Comparison of ENCODE assay signal across 21 cellular contexts in genomic region chr1:2778220-2778592, GRCh38. TPM values are rescaled to one million over a fixed set of nuclear protein-coding genes. Genes with fewer than 3 reads are reported as not detected.
DNase-seq lines count a peak whose midpoint lies in the region; ATAC-seq and TF ChIP-seq lines count a peak whose summit lies in the region.
"Had no signal": no experiment of that assay in that cellular context is flagged by ENCODE, and none has a peak within 500 bp of the region (broad histone marks: within the 10 kb centered on the region; RNA-seq: fewer than 3 reads in every experiment).

No MANE protein-coding gene starts in this region.

- peaks cover 12 to 30% (median 22%) of the 10 kb centered on the region in 7 donors for H3K9me3 Mint-ChIP-seq in CD14-positive monocyte

- DNase-seq in Right ventricle myocardium superior (peak; percentile 31), left ventricle myocardium inferior (no peak), NCI-H1105 treated with DMSO at 0.1 percent for 48 hours (lab: John Stamatoyannopoulos, UW) (peak; percentile 46), islet precursor cell (peak; percentile 29), thyroid gland (peak; percentile 38 to 41), CD14-positive monocyte (ENCODE audit: low spot score) (no peak), tibial nerve (ENCODE audit: low spot score in 2 of 2) (no peak), NCI-H128 (lab: John Stamatoyannopoulos, UW; ENCODE audit: unreplicated experiment) (no peak)
- DNase-seq: activated CD4-positive, alpha-beta T cell treated with anti-CD3 and anti-CD28 coated beads for 36 hours; activated naive CD4-positive, alpha-beta T cell treated with anti-CD3 and anti-CD28 coated beads, Interleukin-2, amount 50 U/mL, for 16 hours; activated T-cell treated with anti-CD3 and anti-CD28 coated beads, Interleukin-2, amount 50 U/mL, for 4 hours; BE2C; Caco-2; colonic mucosa; gastrocnemius medialis; HCEC 1CT; NCI-H146; NCI-H526 treated with DMSO at 0.1 percent for 48 hours; RPMI8226; T-helper 2 cell had no signal

- no peak overlapping the region for H3K27ac Mint-ChIP-seq in CD14-positive monocyte
- H3K27ac Mint-ChIP-seq: activated CD4-positive, alpha-beta T cell treated with anti-CD3 and anti-CD28 coated beads for 36 hours had no signal

- ATAC-seq in Right ventricle myocardium superior (ENCODE audit: poor library complexity): no peak
- ATAC-seq: activated CD4-positive, alpha-beta T cell treated with anti-CD3 and anti-CD28 coated beads for 36 hours; activated T-cell treated with anti-CD3 and anti-CD28 coated beads, Interleukin-2, amount 50 U/mL, for 4 hours; gastrocnemius medialis had no signal

- H3K27me3 ChIP-seq in left ventricle myocardium inferior (ENCODE audit: low read depth): peaks cover 51% of the 10 kb centered on the region
- no peaks in the 10 kb centered on the region for H3K27me3 ChIP-seq in thyroid gland
- no peaks in the 10 kb centered on the region for H3K27me3 ChIP-seq in tibial nerve
- H3K27me3 ChIP-seq: BE2C, colonic mucosa had no signal

- H3K4me3 ChIP-seq in left ventricle myocardium inferior (no peak overlapping the region), thyroid gland (replicated peaks in 1 of 3) (no peak overlapping the region), tibial nerve (no peak overlapping the region)
- H3K4me3 ChIP-seq: colonic mucosa, gastrocnemius medialis, prostate gland had no signal

- no peak for TF ChIP-seq POLR2A in thyroid gland (IDR thresholded peaks at IDR 0.05)
- TF ChIP-seq POLR2A in tibial nerve (IDR thresholded peaks at IDR 0.05): no peak

- WGBS in thyroid gland, 2 donors: 0 to 6% methylated on average over 1 to 3 of the region's 3 CpGs
- 17% methylated on average over 3 of the region's 3 CpGs; no CpG with 5 or more reads in 1 of the 2 donors for WGBS in tibial nerve, 2 donors

- H3K4me1 ChIP-seq in left ventricle myocardium inferior: no peaks in the 10 kb centered on the region
- H3K4me1 ChIP-seq in thyroid gland: no peaks in the 10 kb centered on the region
- no peaks in the 10 kb centered on the region for H3K4me1 ChIP-seq in tibial nerve
- H3K4me1 ChIP-seq: BE2C, Caco-2, colonic mucosa, gastrocnemius medialis, prostate gland had no signal

- intact Hi-C loops in Right ventricle myocardium superior (cut with DNase I) (no loop called here), left ventricle myocardium inferior (cut with micrococcal nuclease) (no loop called here), thyroid gland (cut with DNase I) (no loop called here), CD14-positive monocyte (cut with micrococcal nuclease) (no loop called here)

- no peak for TF ChIP-seq EP300 in tibial nerve (IDR thresholded peaks at IDR 0.05)

- TF ChIP-seq CTCF in left ventricle myocardium inferior (IDR thresholded peaks at IDR 0.05; ENCODE audit: borderline replicate concordance) (no peak), thyroid gland (IDR thresholded peaks at IDR 0.05) (no peak), CD14-positive monocyte (IDR thresholded peaks at IDR 0.05) (no peak), tibial nerve (IDR thresholded peaks at IDR 0.05) (no peak)

- no peak overlapping the region for H3K4me3 Mint-ChIP-seq in CD14-positive monocyte
- H3K4me3 Mint-ChIP-seq: activated CD4-positive, alpha-beta T cell treated with anti-CD3 and anti-CD28 coated beads for 36 hours; activated T-cell treated with anti-CD3 and anti-CD28 coated beads, Interleukin-2, amount 50 U/mL, for 4 hours had no signal

- H3K27ac ChIP-seq in left ventricle myocardium inferior (replicated peaks) (no peak overlapping the region), thyroid gland (no peak overlapping the region), tibial nerve (no peak overlapping the region)
- H3K27ac ChIP-seq: colonic mucosa, gastrocnemius medialis, prostate gland had no signal

- H3K36me3 ChIP-seq in left ventricle myocardium inferior (no peaks in the 10 kb centered on the region), thyroid gland (no peaks in the 10 kb centered on the region), tibial nerve (no peaks in the 10 kb centered on the region)
- H3K36me3 ChIP-seq: BE2C, colonic mucosa, gastrocnemius medialis, prostate gland had no signal

- no peaks in the 10 kb centered on the region for H3K36me3 Mint-ChIP-seq in CD14-positive monocyte

- peaks cover 4 to 9% (median 5%) of the 10 kb centered on the region in 3 donors for H3K27me3 Mint-ChIP-seq in CD14-positive monocyte (ENCODE audit: low read depth in 3 of 3)

- H3K9me3 ChIP-seq in left ventricle myocardium inferior (replicated peaks) (peaks cover 32% of the 10 kb centered on the region), thyroid gland (no peaks in the 10 kb centered on the region), tibial nerve (peaks cover 0 to 34% (median 5%) of the 10 kb centered on the region in 4 donors)
- H3K9me3 ChIP-seq: BE2C, colonic mucosa, prostate gland had no signal

- no peaks in the 10 kb centered on the region for H3K4me1 Mint-ChIP-seq in CD14-positive monocyte
- H3K4me1 Mint-ChIP-seq: activated CD4-positive, alpha-beta T cell treated with anti-CD3 and anti-CD28 coated beads for 36 hours had no signal

RNA-seq across cellular contexts. Expression of gene TTC34, which starts 23.3 kb away (rescaled TPM):
- total RNA-seq in Right ventricle myocardium superior (0.56 TPM), left ventricle myocardium inferior (0.91 TPM), thyroid gland (1 to 10 TPM in 3 of 4 donors, under 1 TPM in 1; 0.81 to 2.2 (median 1.9) TPM), tibial nerve (1 to 10 TPM in 2 of 4 donors, under 1 TPM in 2; 0.84 to 1.2 (median 1.0) TPM)
- under 1 TPM in 1 of 2 donors, not detected in 1; 0.03 TPM for polyA plus RNA-seq in CD14-positive monocyte
- total RNA-seq: gastrocnemius medialis had no signal

Comparison
In these comparisons a context has a peak if more than half of its experiments do, and no peak if none do; other contexts are left out.
1. DNase-seq: peak in Right ventricle myocardium superior (single experiment), NCI-H1105 treated with DMSO at 0.1 percent for 48 hours (single experiment), islet precursor cell (single experiment) and thyroid gland (2 of 2); none in left ventricle myocardium inferior (single experiment), CD14-positive monocyte (single experiment), tibial nerve (0 of 2) and NCI-H128 (single experiment).